ENCODE assay signal across 8 cellular contexts in the genomic region with DNA sequence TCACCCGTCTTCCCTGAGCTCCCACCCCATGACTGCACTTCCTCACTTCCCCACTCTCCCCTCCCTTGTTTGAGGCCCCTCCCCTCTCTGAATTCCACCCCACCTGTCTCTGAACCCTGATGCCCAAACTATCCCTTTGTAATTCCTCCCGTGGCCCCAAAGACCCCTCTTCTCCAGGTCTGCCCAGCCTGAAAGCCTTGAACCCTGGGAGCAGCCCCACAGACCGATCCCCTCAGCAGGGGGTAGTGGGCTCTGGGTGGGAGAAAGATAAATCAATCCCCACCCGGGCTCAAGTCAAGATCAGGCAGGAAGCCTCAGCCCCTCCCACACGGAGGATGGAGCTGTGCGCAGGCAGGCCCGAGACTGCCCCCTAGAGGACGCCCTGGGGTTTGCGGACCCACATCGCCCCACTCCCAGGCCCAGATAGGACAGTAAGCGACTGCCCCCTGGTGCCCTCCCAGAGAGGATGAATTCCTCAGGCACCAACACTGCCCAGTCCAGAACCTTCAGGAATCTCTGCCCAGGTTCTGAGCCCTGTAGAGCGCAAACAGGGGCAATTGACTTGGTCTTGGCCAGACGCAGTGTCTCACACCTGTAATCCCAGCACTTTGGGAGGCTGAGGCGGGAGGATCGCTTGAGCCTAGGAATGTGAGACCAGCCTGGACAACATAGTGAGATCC. TPM values are rescaled to one million over a fixed set of nuclear protein-coding genes. Genes with fewer than 3 reads are reported as not detected.
A peak's percentile ranks its signal among the peaks of the same experiment; 100 is the strongest.
DNase-seq lines count a peak whose midpoint lies in the region; ATAC-seq and TF ChIP-seq lines count a peak whose summit lies in the region.

No MANE protein-coding gene starts in this region.

- peaks cover 11% of the 10 kb centered on the region for H3F3A ChIP-seq in GM23338 (replicated peaks; ENCODE audit: low read depth)
- peaks cover 23% of the 10 kb centered on the region for H3F3A ChIP-seq in neural progenitor cell (ENCODE audit: low read depth)

- intact Hi-C loops in activated T-helper 1 cell treated with anti-CD3 and anti-CD28 coated beads, Interleukin-12 subunit alpha, Interleukin-12 subunit beta, Interleukin-2, Interleukin-4 antibody, amounts not matched to agents 30 ng/mL and 10 ng/mL and 1 ng/mL, durations not matched to agents 14 hours and 24 hours and 36 hours (cut with micrococcal nuclease), result loop anchor here (1.0 to 10.0 kb wide), 5 partner anchors 11 to 439 kb away; partner anchors contain the start of gene RHBDD2
- intact Hi-C loops in stomach (cut with DNase I; ENCODE audit: low total_unique reads), result loop anchor here (5.0 kb wide), 1 partner anchor 142 kb away; no protein-coding TSS in a partner anchor

- H3K4me3 Mint-ChIP-seq in GM23338 (peak overlapping the region; percentile 72), neural progenitor cell (peak overlapping the region; percentile 46)
- H3K4me3 Mint-ChIP-seq in activated T-helper 1 cell treated with anti-CD3 and anti-CD28 coated beads, Interleukin-12 subunit alpha, Interleukin-12 subunit beta, Interleukin-2, Interleukin-4 antibody, amounts not matched to agents 30 ng/mL and 10 ng/mL and 1 ng/mL, durations not matched to agents 14 hours and 24 hours and 36 hours, result no peak overlapping the region

- TF ChIP-seq EP300 in stomach (IDR thresholded peaks at IDR 0.05), result no peak

- TF ChIP-seq POLR2A in stomach (IDR thresholded peaks at IDR 0.05), result no peak

- H3K27me3 ChIP-seq in GM23338 (ENCODE audit: insufficient read depth), result no peaks in the 10 kb centered on the region
- no peaks in the 10 kb centered on the region for H3K27me3 ChIP-seq in neural progenitor cell
- H3K27me3 ChIP-seq in stomach, result no peaks in the 10 kb centered on the region

- H3K4me3 ChIP-seq in GM23338 (peak overlapping the region; percentile 56), fibroblast of pulmonary artery (replicated peaks; ENCODE audit: low read depth, low read length) (no peak overlapping the region), neural progenitor cell (no peak overlapping the region), stomach (no peak overlapping the region)

- peaks cover 16% of the 10 kb centered on the region for H3K4me1 Mint-ChIP-seq in GM23338
- peaks cover 24% of the 10 kb centered on the region for H3K4me1 Mint-ChIP-seq in activated T-helper 1 cell treated with anti-CD3 and anti-CD28 coated beads, Interleukin-12 subunit alpha, Interleukin-12 subunit beta, Interleukin-2, Interleukin-4 antibody, amounts not matched to agents 30 ng/mL and 10 ng/mL and 1 ng/mL, durations not matched to agents 14 hours and 24 hours and 36 hours (ENCODE audit: low read depth)
- H3K4me1 Mint-ChIP-seq in neural progenitor cell, result peaks cover 23% of the 10 kb centered on the region

- peak; percentile 52 for ATAC-seq in GM23338

- H3K36me3 ChIP-seq in GM23338 (ENCODE audit: insufficient read depth) (no peaks in the 10 kb centered on the region), neural progenitor cell (no peaks in the 10 kb centered on the region), stomach (no peaks in the 10 kb centered on the region)

- H3K9ac ChIP-seq in neural progenitor cell, result no peak overlapping the region

- DNase-seq in DMS153 treated with DMSO at 0.1 percent for 48 hours (lab: John Stamatoyannopoulos, UW; ENCODE audit: unreplicated experiment) (peak; percentile 87), GM23338 (ENCODE audit: low spot score) (peak; percentile 97), M059J (ENCODE audit: low read depth) (peak; percentile 89), RKO (ENCODE audit: low spot score) (peak; percentile 92), fibroblast of pulmonary artery (ENCODE audit: low read depth) (peak; percentile 95), neural progenitor cell (ENCODE audit: low spot score) (peak; percentile 95), stomach (peak; percentile 98)
- DNase-seq in activated T-helper 1 cell treated with anti-CD3 and anti-CD28 coated beads, Interleukin-12 subunit alpha, Interleukin-12 subunit beta, Interleukin-2, Interleukin-4 antibody, amounts not matched to agents 30 ng/mL and 10 ng/mL and 1 ng/mL, durations not matched to agents 14 hours and 24 hours and 36 hours (ENCODE audit: low spot score), result peak; percentile 92

- H3K4me2 ChIP-seq in GM23338, result peak overlapping the region; percentile 74
- peak overlapping the region; percentile 48 for H3K4me2 ChIP-seq in neural progenitor cell

- no peaks in the 10 kb centered on the region for H3K9me2 ChIP-seq in GM23338 (ENCODE audit: insufficient read depth)

- no peaks in the 10 kb centered on the region for H4K20me1 ChIP-seq in GM23338 (replicated peaks; ENCODE audit: insufficient read depth)
- peaks cover 3% of the 10 kb centered on the region for H4K20me1 ChIP-seq in neural progenitor cell (ENCODE audit: low read depth)

- no peak overlapping the region; the same call in 1 of the 2 replicates for H3K27ac ChIP-seq in GM23338 (ENCODE audit: low read depth)
- no peak overlapping the region for H3K27ac ChIP-seq in neural progenitor cell
- peak overlapping the region in 1 of 5 donors; percentile 48 for H3K27ac ChIP-seq in stomach

- WGBS in stomach, 5 donors, result 5 to 9% (median 7%) methylated on average over 13 to 15 of the region's 15 CpGs

- H3K4me1 ChIP-seq in GM23338 (ENCODE audit: insufficient read depth) (peaks cover 13% of the 10 kb centered on the region), neural progenitor cell (peaks cover 13% of the 10 kb centered on the region), stomach (peaks cover 11 to 33% (median 23%) of the 10 kb centered on the region in 4 donors)

- H2AFZ ChIP-seq in GM23338, result peak overlapping the region; percentile 98
- no peak overlapping the region for H2AFZ ChIP-seq in neural progenitor cell (replicated peaks)

- H3K9me3 ChIP-seq in neural progenitor cell (ENCODE audit: low read depth) (no peaks in the 10 kb centered on the region), stomach (no peaks in the 10 kb centered on the region)

- TF ChIP-seq CTCF in GM23338 (conservative IDR thresholded peaks at IDR 0.05; ENCODE audit: low read depth in 2 of 2) (peak; percentile 100), fibroblast of pulmonary artery (IDR thresholded peaks at IDR 0.05; ENCODE audit: low read length, missing control alignments) (no peak), neural progenitor cell (IDR thresholded peaks at IDR 0.05) (peak; percentile 100), stomach (IDR thresholded peaks at IDR 0.05) (peak in 6 of 7 experiments; percentile 95 to 100 (median 99))

- H3K36me3 Mint-ChIP-seq in GM23338 (ENCODE audit: low read depth) (no peaks in the 10 kb centered on the region), neural progenitor cell (no peaks in the 10 kb centered on the region)
- peaks cover 6% of the 10 kb centered on the region for H3K36me3 Mint-ChIP-seq in activated T-helper 1 cell treated with anti-CD3 and anti-CD28 coated beads, Interleukin-12 subunit alpha, Interleukin-12 subunit beta, Interleukin-2, Interleukin-4 antibody, amounts not matched to agents 30 ng/mL and 10 ng/mL and 1 ng/mL, durations not matched to agents 14 hours and 24 hours and 36 hours (ENCODE audit: low read depth)

- peaks cover 20% of the 10 kb centered on the region for H3K27me3 Mint-ChIP-seq in GM23338 (ENCODE audit: insufficient read depth, low read depth, poor library complexity)
- no peaks in the 10 kb centered on the region for H3K27me3 Mint-ChIP-seq in activated T-helper 1 cell treated with anti-CD3 and anti-CD28 coated beads, Interleukin-12 subunit alpha, Interleukin-12 subunit beta, Interleukin-2, Interleukin-4 antibody, amounts not matched to agents 30 ng/mL and 10 ng/mL and 1 ng/mL, durations not matched to agents 14 hours and 24 hours and 36 hours (ENCODE audit: insufficient read depth)
- peaks cover 18% of the 10 kb centered on the region for H3K27me3 Mint-ChIP-seq in neural progenitor cell (ENCODE audit: insufficient read depth, low read depth)

- H3K79me2 ChIP-seq in GM23338 (replicated peaks; ENCODE audit: insufficient read depth) (no peaks in the 10 kb centered on the region), neural progenitor cell (ENCODE audit: low read depth) (peaks cover 4% of the 10 kb centered on the region)

- H3K27ac Mint-ChIP-seq in GM23338 (0 out of 2 replicates have a peak overlapping the region, but pooled peaks have one; percentile 62), neural progenitor cell (peak overlapping the region; percentile 63)
- peak overlapping the region; percentile 55 for H3K27ac Mint-ChIP-seq in activated T-helper 1 cell treated with anti-CD3 and anti-CD28 coated beads, Interleukin-12 subunit alpha, Interleukin-12 subunit beta, Interleukin-2, Interleukin-4 antibody, amounts not matched to agents 30 ng/mL and 10 ng/mL and 1 ng/mL, durations not matched to agents 14 hours and 24 hours and 36 hours

- H3K9me3 Mint-ChIP-seq in GM23338 (peaks cover 3% of the 10 kb centered on the region; the same call in 1 of the 3 replicates), neural progenitor cell (no peaks in the 10 kb centered on the region)
- no peaks in the 10 kb centered on the region for H3K9me3 Mint-ChIP-seq in activated T-helper 1 cell treated with anti-CD3 and anti-CD28 coated beads, Interleukin-12 subunit alpha, Interleukin-12 subunit beta, Interleukin-2, Interleukin-4 antibody, amounts not matched to agents 30 ng/mL and 10 ng/mL and 1 ng/mL, durations not matched to agents 14 hours and 24 hours and 36 hours

RNA-seq across cellular contexts. Expression of gene HSPB1, which starts 11.7 kb away (rescaled TPM):
- total RNA-seq in GM23338 (2014; rRNA removed; shearing (Covaris generic)), result 47.5 and 48.1 TPM in 2 replicates
- polyA plus RNA-seq in GM23338 (2016; fragmentation: Nextera tagmentation; extraction: Ambion mirVana) (437 and 458 TPM in 2 replicates), stomach (1,000 to 10,000 TPM in 1 of 3 donors, 100 to 1,000 TPM in 2; 320 to 2,297 (median 486) TPM)
- total RNA-seq in M059J (2014; rRNA removed; shearing (Covaris generic)), result 204 and 265 TPM in 2 replicates
- 78.4 and 87.2 TPM in 2 replicates for total RNA-seq in activated T-helper 1 cell treated with anti-CD3 and anti-CD28 coated beads, Interleukin-12 subunit alpha, Interleukin-12 subunit beta, Interleukin-2, Interleukin-4 antibody, amounts not matched to agents 30 ng/mL and 10 ng/mL and 1 ng/mL, durations not matched to agents 14 hours and 24 hours and 36 hours
- total RNA-seq in neural progenitor cell (ENCODE audit: low replicate concordance) (9.7 and 20.8 TPM in 2 replicates), stomach (1,000 to 10,000 TPM in 1 of 5 donors, 100 to 1,000 TPM in 3, 10 to 100 TPM in 1; 21.8 to 2,022 (median 373) TPM)

RNA-seq across cellular contexts. Expression of gene YWHAG, which starts 44.6 kb away (rescaled TPM):
- 179 and 180 TPM in 2 replicates for total RNA-seq in GM23338 (2014; rRNA removed; shearing (Covaris generic))
- polyA plus RNA-seq in GM23338 (2016; fragmentation: Nextera tagmentation; extraction: Ambion mirVana) (82.2 and 97.0 TPM in 2 replicates), stomach (10 to 100 TPM; 26.7 to 42.5 (median 41.2) TPM)
- 131 and 133 TPM in 2 replicates for total RNA-seq in M059J (2014; rRNA removed; shearing (Covaris generic))
- 165 and 167 TPM in 2 replicates for total RNA-seq in activated T-helper 1 cell treated with anti-CD3 and anti-CD28 coated beads, Interleukin-12 subunit alpha, Interleukin-12 subunit beta, Interleukin-2, Interleukin-4 antibody, amounts not matched to agents 30 ng/mL and 10 ng/mL and 1 ng/mL, durations not matched to agents 14 hours and 24 hours and 36 hours
- total RNA-seq in neural progenitor cell (ENCODE audit: low replicate concordance) (179 and 190 TPM in 2 replicates), stomach (10 to 100 TPM; 28.6 to 64.6 (median 56.2) TPM)
